8 cellular contexts compared by ENCODE assay signal in the genomic region with DNA sequence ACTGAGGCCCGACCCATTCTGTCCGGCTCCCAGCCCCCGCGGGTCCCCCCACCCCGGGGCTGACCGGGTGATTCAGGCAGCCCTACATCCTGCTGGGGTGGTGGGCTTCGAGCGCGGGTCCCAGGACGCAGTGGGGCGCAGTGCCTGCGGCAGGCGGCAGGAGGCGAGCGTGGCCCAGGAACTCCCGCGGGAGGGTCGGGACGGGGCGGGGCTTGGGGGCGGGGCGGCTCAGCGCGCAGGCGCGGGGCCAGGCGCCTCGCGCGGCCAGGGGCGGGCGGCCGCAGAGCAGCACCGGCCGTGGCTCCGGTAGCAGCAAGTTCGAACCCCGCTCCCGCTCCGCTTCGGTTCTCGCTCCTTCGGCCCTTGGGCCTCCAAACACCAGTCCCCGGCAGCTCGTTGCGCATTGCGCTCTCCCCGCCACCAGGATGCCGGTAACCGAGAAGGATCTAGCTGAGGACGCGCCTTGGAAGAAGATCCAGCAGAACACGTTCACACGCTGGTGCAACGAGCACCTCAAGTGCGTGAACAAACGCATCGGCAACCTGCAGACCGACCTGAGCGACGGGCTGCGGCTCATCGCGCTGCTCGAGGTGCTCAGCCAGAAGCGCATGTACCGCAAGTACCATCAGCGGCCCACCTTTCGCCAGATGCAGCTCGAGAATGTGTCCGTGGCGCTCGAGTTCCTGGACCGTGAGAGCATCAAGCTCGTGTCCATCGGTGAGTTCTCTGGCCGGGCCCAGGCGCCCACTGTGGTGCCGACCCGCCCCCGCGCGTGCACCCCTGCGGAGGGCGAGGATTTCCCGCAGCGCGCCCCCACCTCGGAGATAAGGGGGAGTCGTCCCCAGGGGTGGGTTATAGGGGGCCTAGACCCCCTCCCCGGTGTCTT. TPM values are rescaled to one million over a fixed set of nuclear protein-coding genes. Genes with fewer than 3 reads are reported as not detected.
DNase-seq lines count a peak whose midpoint lies in the region; ATAC-seq, FAIRE-seq and TF ChIP-seq lines count a peak whose summit lies in the region.

A gene with protein sequence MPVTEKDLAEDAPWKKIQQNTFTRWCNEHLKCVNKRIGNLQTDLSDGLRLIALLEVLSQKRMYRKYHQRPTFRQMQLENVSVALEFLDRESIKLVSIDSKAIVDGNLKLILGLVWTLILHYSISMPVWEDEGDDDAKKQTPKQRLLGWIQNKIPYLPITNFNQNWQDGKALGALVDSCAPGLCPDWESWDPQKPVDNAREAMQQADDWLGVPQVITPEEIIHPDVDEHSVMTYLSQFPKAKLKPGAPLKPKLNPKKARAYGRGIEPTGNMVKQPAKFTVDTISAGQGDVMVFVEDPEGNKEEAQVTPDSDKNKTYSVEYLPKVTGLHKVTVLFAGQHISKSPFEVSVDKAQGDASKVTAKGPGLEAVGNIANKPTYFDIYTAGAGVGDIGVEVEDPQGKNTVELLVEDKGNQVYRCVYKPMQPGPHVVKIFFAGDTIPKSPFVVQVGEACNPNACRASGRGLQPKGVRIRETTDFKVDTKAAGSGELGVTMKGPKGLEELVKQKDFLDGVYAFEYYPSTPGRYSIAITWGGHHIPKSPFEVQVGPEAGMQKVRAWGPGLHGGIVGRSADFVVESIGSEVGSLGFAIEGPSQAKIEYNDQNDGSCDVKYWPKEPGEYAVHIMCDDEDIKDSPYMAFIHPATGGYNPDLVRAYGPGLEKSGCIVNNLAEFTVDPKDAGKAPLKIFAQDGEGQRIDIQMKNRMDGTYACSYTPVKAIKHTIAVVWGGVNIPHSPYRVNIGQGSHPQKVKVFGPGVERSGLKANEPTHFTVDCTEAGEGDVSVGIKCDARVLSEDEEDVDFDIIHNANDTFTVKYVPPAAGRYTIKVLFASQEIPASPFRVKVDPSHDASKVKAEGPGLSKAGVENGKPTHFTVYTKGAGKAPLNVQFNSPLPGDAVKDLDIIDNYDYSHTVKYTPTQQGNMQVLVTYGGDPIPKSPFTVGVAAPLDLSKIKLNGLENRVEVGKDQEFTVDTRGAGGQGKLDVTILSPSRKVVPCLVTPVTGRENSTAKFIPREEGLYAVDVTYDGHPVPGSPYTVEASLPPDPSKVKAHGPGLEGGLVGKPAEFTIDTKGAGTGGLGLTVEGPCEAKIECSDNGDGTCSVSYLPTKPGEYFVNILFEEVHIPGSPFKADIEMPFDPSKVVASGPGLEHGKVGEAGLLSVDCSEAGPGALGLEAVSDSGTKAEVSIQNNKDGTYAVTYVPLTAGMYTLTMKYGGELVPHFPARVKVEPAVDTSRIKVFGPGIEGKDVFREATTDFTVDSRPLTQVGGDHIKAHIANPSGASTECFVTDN (N-terminal part only) (plus strand): TSS at position 283 of the 886 bp plus-strand sequence. CDS start 143 bp downstream, at position 426.

- TF ChIP-seq POLR2A in H54 (IDR thresholded peaks at IDR 0.05; ENCODE audit: low read depth, low read length), result peak; percentile 98

- no peak for FAIRE-seq in H54 (lab: Jason Lieb, UNC)

- CTCF ChIA-PET in GM10248 (lab: Yijun Ruan, JAX) (interaction anchor here (0.6 to 6.9 kb wide), 43 partner anchors 9 to 298 kb away, joined by 3 to 67 read pairs (median 4); a partner anchor contains a TSS), activated B cell treated with CpG ODN at 0.5 μM for 24 hours (lab: Charles Lee) (interaction anchor here (0.7 to 2.3 kb wide), 9 partner anchors 24 to 291 kb away, joined by 3 to 9 read pairs (median 4); no protein-coding TSS in a partner anchor)

- peak; percentile 93 for ATAC-seq in activated B cell treated with CpG ODN at 0.5 μM for 24 hours (ENCODE audit: low read depth)

- intact Hi-C loops in activated B cell treated with CpG ODN at 0.5 μM for 24 hours (cut with micrococcal nuclease), result loop anchor here (1.0 to 10.0 kb wide), 8 partner anchors 24 to 626 kb away; a partner anchor contains a TSS

- H3K4me1 Mint-ChIP-seq in activated B cell treated with CpG ODN at 0.5 μM for 24 hours, result peaks cover 16% of the 10 kb centered on the region

- peak within 1 kb of the TSS; percentile 95 for H3K4me3 Mint-ChIP-seq in activated B cell treated with CpG ODN at 0.5 μM for 24 hours

- H3K27ac Mint-ChIP-seq in activated B cell treated with CpG ODN at 0.5 μM for 24 hours, result peak within 1 kb of the TSS; percentile 73

- POLR2A ChIA-PET in GM10248 (lab: Yijun Ruan, JAX), result no interaction called here
- POLR2A ChIA-PET in activated B cell treated with CpG ODN at 0.5 μM for 24 hours (lab: Charles Lee), result interaction anchor here (0.5 to 1.3 kb wide), 3 partner anchors 23 to 170 kb away, joined by 4 to 8 read pairs (median 4); no protein-coding TSS in a partner anchor

- DNase-seq in GM10248 (ENCODE audit: extremely low spot score) (peak; percentile 98), H54 (ENCODE audit: insufficient read length, low spot score) (peak; percentile 76), MV-4-11 (lab: John Stamatoyannopoulos, UW) (peak; percentile 57), activated B cell treated with CpG ODN at 0.5 μM for 24 hours (peak; percentile 72), caudate nucleus (lab: John Stamatoyannopoulos, UW) (peak in 56 of 61 donors; percentile 11 to 86 (median 66)), iris pigment epithelial cell (ENCODE audit: low read depth) (peak; percentile 62), DMS79 (lab: John Stamatoyannopoulos, UW) (no peak)
- peak; percentile 62 to 73 (median 69) for DNase-seq in stimulated activated CD4-positive, alpha-beta T cell treated with anti-CD3 and anti-CD28 coated beads, Interleukin-12 subunit alpha, Interleukin-12 subunit beta, amount 100 ng/mL, for 48 hours (ENCODE audit: low read depth in 2 of 3, low spot score in 1 of 3)

- TF ChIP-seq CTCF in GM10248 (IDR thresholded peaks at IDR 0.05; ENCODE audit: control extremely low read depth, extremely low read depth, low read depth, missing control alignments) (peak; percentile 97), activated B cell treated with CpG ODN at 0.5 μM for 24 hours (IDR thresholded peaks at IDR 0.05) (no peak)

- H3K27me3 Mint-ChIP-seq in activated B cell treated with CpG ODN at 0.5 μM for 24 hours, result no peaks in the 10 kb centered on the region

- H3K36me3 Mint-ChIP-seq in activated B cell treated with CpG ODN at 0.5 μM for 24 hours (ENCODE audit: low read depth), result peaks cover 3% of the 10 kb centered on the region

- H3K27ac ChIP-seq in caudate nucleus (ENCODE audit: low read depth, low read length), result peak within 1 kb of the TSS; percentile 85

- no peaks in the 10 kb centered on the region for H3K9me3 Mint-ChIP-seq in activated B cell treated with CpG ODN at 0.5 μM for 24 hours

RNA-seq across cellular contexts. Expression of the gene that starts here (rescaled TPM):
- total RNA-seq in activated B cell treated with CpG ODN at 0.5 μM for 24 hours, result 13.4 and 16.7 TPM in 2 replicates
